In genomic region chr14:40100544-40101196, GRCh38 we compare ENCODE assay signal across 1 cellular context.
TF ChIP-seq lines count a peak whose summit lies in the region.

No MANE protein-coding gene starts in this region.

TF ChIP-seq in HepG2, 621 proteins besides CTCF, POLR2A, EP300 and RAD21 (continued from another document):
- TF ChIP-seq HNRNPK (IDR thresholded peaks at IDR 0.05; ENCODE audit: low read depth, low read length, poor library complexity, severe bottlenecking) (peak; percentile 95), ZNF318 (CRISPR knock-in tag; IDR thresholded peaks at IDR 0.05) (no peak), BATF2 (CRISPR knock-in tag; IDR thresholded peaks at IDR 0.05) (no peak), MAFK (conservative IDR thresholded peaks at IDR 0.05 in 1 of 2, IDR thresholded peaks at IDR 0.05 in 1 of 2; ENCODE audit: low read length in 2 of 2) (peak; percentile 90 to 93), PAF1 (CRISPR knock-in tag; IDR thresholded peaks at IDR 0.05) (no peak), POLR2AphosphoS2 (IDR thresholded peaks at IDR 0.05; ENCODE audit: low read depth, low read length) (no peak), ZNF784 (CRISPR knock-in tag; IDR thresholded peaks at IDR 0.05; ENCODE audit: borderline replicate concordance) (no peak), ZNF776 (CRISPR knock-in tag; IDR thresholded peaks at IDR 0.05) (no peak), NFKBIZ (CRISPR knock-in tag; IDR thresholded peaks at IDR 0.05) (no peak), ZBTB7B (CRISPR knock-in tag; IDR thresholded peaks at IDR 0.05) (no peak), MTA3 (CRISPR knock-in tag; IDR thresholded peaks at IDR 0.05) (no peak), MAFF (IDR thresholded peaks at IDR 0.05; ENCODE audit: low read depth, low read length) (peak; percentile 89), POLR2AphosphoS5 (IDR thresholded peaks at IDR 0.05; ENCODE audit: low read depth, low read length) (no peak), TAF1 (CRISPR knock-in tag; IDR thresholded peaks at IDR 0.05) (no peak), ZFX (CRISPR knock-in tag; IDR thresholded peaks at IDR 0.05; ENCODE audit: low read depth) (no peak), MED13 (CRISPR knock-in tag; IDR thresholded peaks at IDR 0.05) (no peak), PCBP1 (IDR thresholded peaks at IDR 0.05; ENCODE audit: borderline replicate concordance, low read depth, low read length) (0 out of 2 replicates have a peak, but pooled peaks have one; percentile 68)
